In the genomic region with DNA sequence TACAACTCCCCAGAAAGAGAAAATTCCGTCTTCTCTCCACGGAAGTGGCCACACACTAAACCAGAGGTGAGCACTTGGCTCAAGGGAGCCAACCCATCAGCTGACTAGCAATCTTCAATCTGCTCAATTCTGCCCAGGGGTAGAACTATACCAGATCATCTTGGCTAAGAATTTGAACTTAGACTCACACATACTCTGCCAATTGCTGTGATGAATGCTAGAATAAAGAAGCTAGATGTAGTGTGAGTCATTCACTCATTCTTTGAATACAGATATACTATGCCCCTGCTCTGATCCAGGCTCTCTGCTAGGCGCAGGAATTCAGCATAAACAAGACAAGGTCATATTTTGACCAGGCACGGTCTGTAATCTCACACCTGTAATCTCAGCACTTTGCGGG, we compare ENCODE assay signal across 2 cellular contexts.
TF ChIP-seq lines count a peak whose summit lies in the region.

No MANE protein-coding gene starts in this region.

TF ChIP-seq in HepG2, 621 proteins besides CTCF, POLR2A, EP300 and RAD21:
- TF ChIP-seq, protein P1, sequence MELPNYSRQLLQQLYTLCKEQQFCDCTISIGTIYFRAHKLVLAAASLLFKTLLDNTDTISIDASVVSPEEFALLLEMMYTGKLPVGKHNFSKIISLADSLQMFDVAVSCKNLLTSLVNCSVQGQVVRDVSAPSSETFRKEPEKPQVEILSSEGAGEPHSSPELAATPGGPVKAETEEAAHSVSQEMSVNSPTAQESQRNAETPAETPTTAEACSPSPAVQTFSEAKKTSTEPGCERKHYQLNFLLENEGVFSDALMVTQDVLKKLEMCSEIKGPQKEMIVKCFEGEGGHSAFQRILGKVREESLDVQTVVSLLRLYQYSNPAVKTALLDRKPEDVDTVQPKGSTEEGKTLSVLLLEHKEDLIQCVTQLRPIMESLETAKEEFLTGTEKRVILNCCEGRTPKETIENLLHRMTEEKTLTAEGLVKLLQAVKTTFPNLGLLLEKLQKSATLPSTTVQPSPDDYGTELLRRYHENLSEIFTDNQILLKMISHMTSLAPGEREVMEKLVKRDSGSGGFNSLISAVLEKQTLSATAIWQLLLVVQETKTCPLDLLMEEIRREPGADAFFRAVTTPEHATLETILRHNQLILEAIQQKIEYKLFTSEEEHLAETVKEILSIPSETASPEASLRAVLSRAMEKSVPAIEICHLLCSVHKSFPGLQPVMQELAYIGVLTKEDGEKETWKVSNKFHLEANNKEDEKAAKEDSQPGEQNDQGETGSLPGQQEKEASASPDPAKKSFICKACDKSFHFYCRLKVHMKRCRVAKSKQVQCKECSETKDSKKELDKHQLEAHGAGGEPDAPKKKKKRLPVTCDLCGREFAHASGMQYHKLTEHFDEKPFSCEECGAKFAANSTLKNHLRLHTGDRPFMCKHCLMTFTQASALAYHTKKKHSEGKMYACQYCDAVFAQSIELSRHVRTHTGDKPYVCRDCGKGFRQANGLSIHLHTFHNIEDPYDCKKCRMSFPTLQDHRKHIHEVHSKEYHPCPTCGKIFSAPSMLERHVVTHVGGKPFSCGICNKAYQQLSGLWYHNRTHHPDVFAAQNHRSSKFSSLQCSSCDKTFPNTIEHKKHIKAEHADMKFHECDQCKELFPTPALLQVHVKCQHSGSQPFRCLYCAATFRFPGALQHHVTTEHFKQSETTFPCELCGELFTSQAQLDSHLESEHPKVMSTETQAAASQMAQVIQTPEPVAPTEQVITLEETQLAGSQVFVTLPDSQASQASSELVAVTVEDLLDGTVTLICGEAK (IDR thresholded peaks at IDR 0.05): no peak
- TF ChIP-seq, protein P1 (CRISPR knock-in tag; IDR thresholded peaks at IDR 0.05): no peak
- TF ChIP-seq BORCS8-MEF2B (CRISPR knock-in tag; IDR thresholded peaks at IDR 0.05) (0 out of 2 replicates have a peak, but pooled peaks have one; percentile 6), ZNF562 (CRISPR knock-in tag; IDR thresholded peaks at IDR 0.05; ENCODE audit: borderline replicate concordance) (no peak), ZNF781 (CRISPR knock-in tag; IDR thresholded peaks at IDR 0.05; ENCODE audit: borderline replicate concordance, not compliant biosample characterization) (no peak), GATAD1 (CRISPR knock-in tag; IDR thresholded peaks at IDR 0.05) (no peak), ZNF629 (CRISPR knock-in tag; conservative IDR thresholded peaks at IDR 0.05) (no peak), ZIK1 (CRISPR knock-in tag; IDR thresholded peaks at IDR 0.05; ENCODE audit: borderline replicate concordance, low read depth) (no peak)
- TF ChIP-seq, protein P2, sequence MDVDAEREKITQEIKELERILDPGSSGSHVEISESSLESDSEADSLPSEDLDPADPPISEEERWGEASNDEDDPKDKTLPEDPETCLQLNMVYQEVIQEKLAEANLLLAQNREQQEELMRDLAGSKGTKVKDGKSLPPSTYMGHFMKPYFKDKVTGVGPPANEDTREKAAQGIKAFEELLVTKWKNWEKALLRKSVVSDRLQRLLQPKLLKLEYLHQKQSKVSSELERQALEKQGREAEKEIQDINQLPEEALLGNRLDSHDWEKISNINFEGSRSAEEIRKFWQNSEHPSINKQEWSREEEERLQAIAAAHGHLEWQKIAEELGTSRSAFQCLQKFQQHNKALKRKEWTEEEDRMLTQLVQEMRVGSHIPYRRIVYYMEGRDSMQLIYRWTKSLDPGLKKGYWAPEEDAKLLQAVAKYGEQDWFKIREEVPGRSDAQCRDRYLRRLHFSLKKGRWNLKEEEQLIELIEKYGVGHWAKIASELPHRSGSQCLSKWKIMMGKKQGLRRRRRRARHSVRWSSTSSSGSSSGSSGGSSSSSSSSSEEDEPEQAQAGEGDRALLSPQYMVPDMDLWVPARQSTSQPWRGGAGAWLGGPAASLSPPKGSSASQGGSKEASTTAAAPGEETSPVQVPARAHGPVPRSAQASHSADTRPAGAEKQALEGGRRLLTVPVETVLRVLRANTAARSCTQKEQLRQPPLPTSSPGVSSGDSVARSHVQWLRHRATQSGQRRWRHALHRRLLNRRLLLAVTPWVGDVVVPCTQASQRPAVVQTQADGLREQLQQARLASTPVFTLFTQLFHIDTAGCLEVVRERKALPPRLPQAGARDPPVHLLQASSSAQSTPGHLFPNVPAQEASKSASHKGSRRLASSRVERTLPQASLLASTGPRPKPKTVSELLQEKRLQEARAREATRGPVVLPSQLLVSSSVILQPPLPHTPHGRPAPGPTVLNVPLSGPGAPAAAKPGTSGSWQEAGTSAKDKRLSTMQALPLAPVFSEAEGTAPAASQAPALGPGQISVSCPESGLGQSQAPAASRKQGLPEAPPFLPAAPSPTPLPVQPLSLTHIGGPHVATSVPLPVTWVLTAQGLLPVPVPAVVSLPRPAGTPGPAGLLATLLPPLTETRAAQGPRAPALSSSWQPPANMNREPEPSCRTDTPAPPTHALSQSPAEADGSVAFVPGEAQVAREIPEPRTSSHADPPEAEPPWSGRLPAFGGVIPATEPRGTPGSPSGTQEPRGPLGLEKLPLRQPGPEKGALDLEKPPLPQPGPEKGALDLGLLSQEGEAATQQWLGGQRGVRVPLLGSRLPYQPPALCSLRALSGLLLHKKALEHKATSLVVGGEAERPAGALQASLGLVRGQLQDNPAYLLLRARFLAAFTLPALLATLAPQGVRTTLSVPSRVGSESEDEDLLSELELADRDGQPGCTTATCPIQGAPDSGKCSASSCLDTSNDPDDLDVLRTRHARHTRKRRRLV (CRISPR knock-in tag; IDR thresholded peaks at IDR 0.05): no peak

TF ChIP-seq in SK-N-SH treated with all-trans-retinoic acid at 6 μM for 48 hours, 23 proteins besides CTCF, POLR2A, EP300 and RAD21:
- no peak for TF ChIP-seq ESRRG (CRISPR knock-in tag; IDR thresholded peaks at IDR 0.05)
- TF ChIP-seq, protein P3, sequence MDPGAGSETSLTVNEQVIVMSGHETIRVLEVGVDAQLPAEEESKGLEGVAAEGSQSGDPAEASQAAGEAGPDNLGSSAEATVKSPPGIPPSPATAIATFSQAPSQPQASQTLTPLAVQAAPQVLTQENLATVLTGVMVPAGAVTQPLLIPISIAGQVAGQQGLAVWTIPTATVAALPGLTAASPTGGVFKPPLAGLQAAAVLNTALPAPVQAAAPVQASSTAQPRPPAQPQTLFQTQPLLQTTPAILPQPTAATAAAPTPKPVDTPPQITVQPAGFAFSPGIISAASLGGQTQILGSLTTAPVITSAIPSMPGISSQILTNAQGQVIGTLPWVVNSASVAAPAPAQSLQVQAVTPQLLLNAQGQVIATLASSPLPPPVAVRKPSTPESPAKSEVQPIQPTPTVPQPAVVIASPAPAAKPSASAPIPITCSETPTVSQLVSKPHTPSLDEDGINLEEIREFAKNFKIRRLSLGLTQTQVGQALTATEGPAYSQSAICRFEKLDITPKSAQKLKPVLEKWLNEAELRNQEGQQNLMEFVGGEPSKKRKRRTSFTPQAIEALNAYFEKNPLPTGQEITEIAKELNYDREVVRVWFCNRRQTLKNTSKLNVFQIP (CRISPR knock-in tag; IDR thresholded peaks at IDR 0.05; ENCODE audit: borderline replicate concordance, low read depth): no peak
- TF ChIP-seq CSDC2 (CRISPR knock-in tag; IDR thresholded peaks at IDR 0.05): no peak
- TF ChIP-seq PPARA (CRISPR knock-in tag; IDR thresholded peaks at IDR 0.05; ENCODE audit: borderline replicate concordance): no peak
- TF ChIP-seq TOX (CRISPR knock-in tag; IDR thresholded peaks at IDR 0.05; ENCODE audit: borderline replicate concordance): no peak
- TF ChIP-seq, protein P4, sequence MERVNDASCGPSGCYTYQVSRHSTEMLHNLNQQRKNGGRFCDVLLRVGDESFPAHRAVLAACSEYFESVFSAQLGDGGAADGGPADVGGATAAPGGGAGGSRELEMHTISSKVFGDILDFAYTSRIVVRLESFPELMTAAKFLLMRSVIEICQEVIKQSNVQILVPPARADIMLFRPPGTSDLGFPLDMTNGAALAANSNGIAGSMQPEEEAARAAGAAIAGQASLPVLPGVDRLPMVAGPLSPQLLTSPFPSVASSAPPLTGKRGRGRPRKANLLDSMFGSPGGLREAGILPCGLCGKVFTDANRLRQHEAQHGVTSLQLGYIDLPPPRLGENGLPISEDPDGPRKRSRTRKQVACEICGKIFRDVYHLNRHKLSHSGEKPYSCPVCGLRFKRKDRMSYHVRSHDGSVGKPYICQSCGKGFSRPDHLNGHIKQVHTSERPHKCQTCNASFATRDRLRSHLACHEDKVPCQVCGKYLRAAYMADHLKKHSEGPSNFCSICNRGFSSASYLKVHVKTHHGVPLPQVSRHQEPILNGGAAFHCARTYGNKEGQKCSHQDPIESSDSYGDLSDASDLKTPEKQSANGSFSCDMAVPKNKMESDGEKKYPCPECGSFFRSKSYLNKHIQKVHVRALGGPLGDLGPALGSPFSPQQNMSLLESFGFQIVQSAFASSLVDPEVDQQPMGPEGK (CRISPR knock-in tag; IDR thresholded peaks at IDR 0.05; ENCODE audit: borderline replicate concordance): no peak
